Comparison of ENCODE assay signal across 1 cellular context in genomic region chr4:108272566-108272965, GRCh38.
A peak's percentile ranks its signal among the peaks of the same experiment; 100 is the strongest.
TF ChIP-seq lines count a peak whose summit lies in the region.

No MANE protein-coding gene starts in this region.

TF ChIP-seq in IMR-90, 13 proteins besides CTCF, POLR2A, EP300 and RAD21:
- TF ChIP-seq ELK1 (IDR thresholded peaks at IDR 0.05; ENCODE audit: borderline replicate concordance, low read depth, low read length) (no peak), CHD1 (IDR thresholded peaks at IDR 0.05; ENCODE audit: low read depth, low read length) (no peak), CEBPB (IDR thresholded peaks at IDR 0.05; ENCODE audit: low read depth, low read length) (peak; percentile 91), SMC3 (IDR thresholded peaks at IDR 0.05; ENCODE audit: low read depth, low read length) (no peak)
